ENCODE assay signal across 16 cellular contexts in genomic region chr10:25766687-25767221, GRCh38.
A peak's percentile ranks its signal among the peaks of the same experiment; 100 is the strongest.
DNase-seq lines count a peak whose midpoint lies in the region; ATAC-seq and TF ChIP-seq lines count a peak whose summit lies in the region.
"Had no signal": no experiment of that assay in that cellular context is flagged by ENCODE, and none has a peak within 500 bp of the region (broad histone marks: within the 10 kb centered on the region; RNA-seq: fewer than 3 reads in every experiment).

No MANE protein-coding gene starts in this region.

- no peaks in the 10 kb centered on the region for H4K20me1 ChIP-seq in smooth muscle cell (ENCODE audit: low read depth)

- no peak for TF ChIP-seq CTCF in WTC11 (IDR thresholded peaks at IDR 0.05)
- TF ChIP-seq CTCF in smooth muscle cell (IDR thresholded peaks at IDR 0.05; ENCODE audit: borderline replicate concordance, insufficient read depth, poor library complexity, severe bottlenecking): no peak
- TF ChIP-seq CTCF in activated CD8-positive, alpha-beta T cell treated with anti-CD3 and anti-CD28 coated beads for 36 hours (IDR thresholded peaks at IDR 0.05): no peak

- H3K27ac Mint-ChIP-seq in WTC11: peak overlapping the region; percentile 93
- H3K27ac Mint-ChIP-seq in activated CD8-positive, alpha-beta T cell treated with anti-CD3 and anti-CD28 coated beads for 36 hours: no peak overlapping the region
- H3K27ac Mint-ChIP-seq: activated naive CD4-positive, alpha-beta T cell treated with anti-CD3 and anti-CD28 coated beads, Interleukin-2, amount 10 ng/mL, durations not matched to agents 7 days and 5 days; naive thymus-derived CD4-positive, alpha-beta T cell had no signal

- H3K4me3 Mint-ChIP-seq in WTC11: peak overlapping the region; percentile 66
- H3K4me3 Mint-ChIP-seq in activated CD8-positive, alpha-beta T cell treated with anti-CD3 and anti-CD28 coated beads for 36 hours: no peak overlapping the region
- H3K4me3 Mint-ChIP-seq: activated naive CD4-positive, alpha-beta T cell treated with anti-CD3 and anti-CD28 coated beads, Interleukin-2, amount 10 ng/mL, durations not matched to agents 7 days and 5 days had no signal

- H3K4me1 ChIP-seq in iPS-18a (ENCODE audit: control insufficient read depth, low read depth, low read length) (peaks cover 32% of the 10 kb centered on the region), smooth muscle cell (ENCODE audit: low read depth) (peaks cover 13% of the 10 kb centered on the region)
- H3K4me1 ChIP-seq: lower lobe of right lung, right atrium auricular region had no signal

- H3K9ac ChIP-seq in iPS-18a (ENCODE audit: low read length) (no peak overlapping the region), smooth muscle cell (ENCODE audit: low read depth) (no peak overlapping the region)

- H3K36me3 ChIP-seq in iPS-18a (ENCODE audit: control insufficient read depth, low read depth, low read length): no peaks in the 10 kb centered on the region
- no peaks in the 10 kb centered on the region for H3K36me3 ChIP-seq in smooth muscle cell (ENCODE audit: low read depth)
- H3K36me3 ChIP-seq: lower lobe of right lung, right atrium auricular region had no signal

- H3K27me3 ChIP-seq in iPS-18a (ENCODE audit: control insufficient read depth, insufficient read depth, low read length): no peaks in the 10 kb centered on the region
- H3K27me3 ChIP-seq in smooth muscle cell (ENCODE audit: low read depth): peaks cover 9% of the 10 kb centered on the region
- H3K27me3 ChIP-seq: right atrium auricular region had no signal

- peaks cover 43% of the 10 kb centered on the region for H3K4me1 Mint-ChIP-seq in WTC11
- no peaks in the 10 kb centered on the region for H3K4me1 Mint-ChIP-seq in activated CD8-positive, alpha-beta T cell treated with anti-CD3 and anti-CD28 coated beads for 36 hours (ENCODE audit: low read depth)
- H3K4me1 Mint-ChIP-seq: activated naive CD4-positive, alpha-beta T cell treated with anti-CD3 and anti-CD28 coated beads, Interleukin-2, amount 10 ng/mL, durations not matched to agents 7 days and 5 days had no signal

- peaks cover 3% of the 10 kb centered on the region for H3K9me3 Mint-ChIP-seq in WTC11
- H3K9me3 Mint-ChIP-seq in activated CD8-positive, alpha-beta T cell treated with anti-CD3 and anti-CD28 coated beads for 36 hours: no peaks in the 10 kb centered on the region
- H3K9me3 Mint-ChIP-seq: activated naive CD4-positive, alpha-beta T cell treated with anti-CD3 and anti-CD28 coated beads, Interleukin-2, amount 10 ng/mL, durations not matched to agents 7 days and 5 days had no signal

- peak overlapping the region; percentile 60 for H2AFZ ChIP-seq in smooth muscle cell (ENCODE audit: low read depth)

- H3K27me3 Mint-ChIP-seq in WTC11 (ENCODE audit: low read depth): peaks cover 24% of the 10 kb centered on the region
- H3K27me3 Mint-ChIP-seq in activated CD8-positive, alpha-beta T cell treated with anti-CD3 and anti-CD28 coated beads for 36 hours: peaks cover 28% of the 10 kb centered on the region

- H3K4me2 ChIP-seq in smooth muscle cell: peak overlapping the region; percentile 79

- CTCF ChIA-PET in WTC11 (lab: Charles Lee): interaction anchor here (1.0 kb wide), 2 partner anchors 9 to 18 kb away, joined by 3 read pairs; no protein-coding TSS in a partner anchor
- CTCF ChIA-PET in activated CD8-positive, alpha-beta T cell treated with anti-CD3 and anti-CD28 coated beads for 36 hours (lab: Charles Lee): interaction anchor here (1.4 kb wide), 1 partner anchor 10 kb away, joined by 4 read pairs; no protein-coding TSS in a partner anchor

- H3K36me3 Mint-ChIP-seq in WTC11: peaks cover 9% of the 10 kb centered on the region
- H3K36me3 Mint-ChIP-seq in activated CD8-positive, alpha-beta T cell treated with anti-CD3 and anti-CD28 coated beads for 36 hours (ENCODE audit: low read depth): no peaks in the 10 kb centered on the region
- H3K36me3 Mint-ChIP-seq: activated naive CD4-positive, alpha-beta T cell treated with anti-CD3 and anti-CD28 coated beads, Interleukin-2, amount 10 ng/mL, durations not matched to agents 7 days and 5 days; naive thymus-derived CD4-positive, alpha-beta T cell had no signal

- peak overlapping the region; percentile 39 for H3K4me3 ChIP-seq in iPS-18a (ENCODE audit: low read length)
- H3K4me3 ChIP-seq in smooth muscle cell: peak overlapping the region; percentile 25
- H3K4me3 ChIP-seq: dorsolateral prefrontal cortex, lower lobe of right lung, right atrium auricular region had no signal

- peak; percentile 60 for DNase-seq in NCI-H146 (lab: John Stamatoyannopoulos, UW)
- DNase-seq in WTC11 (ENCODE audit: low spot score): peak; percentile 80
- no peak for DNase-seq in smooth muscle cell (lab: John Stamatoyannopoulos, UW; ENCODE audit: unreplicated experiment)
- no peak for DNase-seq in activated CD8-positive, alpha-beta T cell treated with anti-CD3 and anti-CD28 coated beads for 36 hours
- DNase-seq in caudate nucleus (lab: John Stamatoyannopoulos, UW): no peak
- DNase-seq: activated CD4-positive, alpha-beta T cell treated with anti-CD3 and anti-CD28 coated beads for 48 hours; activated naive CD4-positive, alpha-beta T cell treated with anti-CD3 and anti-CD28 coated beads, Interleukin-2, amount 10 ng/mL, durations not matched to agents 7 days and 5 days; dorsolateral prefrontal cortex; hippocampal formation; lower lobe of right lung; naive thymus-derived CD4-positive, alpha-beta T cell; NCI-H2081; Right ventricle myocardium superior had no signal

- H3K9me3 ChIP-seq in iPS-18a (ENCODE audit: control insufficient read depth, low read depth, low read length): no peaks in the 10 kb centered on the region
- H3K9me3 ChIP-seq in smooth muscle cell (replicated peaks; ENCODE audit: low read depth): no peaks in the 10 kb centered on the region
- H3K9me3 ChIP-seq: lower lobe of right lung, right atrium auricular region had no signal

- 6% methylated on average over 16 of the region's 16 CpGs for WGBS in smooth muscle cell (ENCODE audit: low lambda C conversion rate)

- no peaks in the 10 kb centered on the region for H3F3A ChIP-seq in smooth muscle cell (ENCODE audit: low read depth)

- intact Hi-C loops in activated CD8-positive, alpha-beta T cell treated with anti-CD3 and anti-CD28 coated beads for 36 hours (cut with micrococcal nuclease): no loop called here

- ATAC-seq in WTC11: peak; percentile 89
- ATAC-seq in activated CD8-positive, alpha-beta T cell treated with anti-CD3 and anti-CD28 coated beads for 36 hours: no peak
- no peak for ATAC-seq in GM18870 (IDR thresholded peaks at IDR 0.05; ENCODE audit: unreplicated experiment)
- ATAC-seq: lower lobe of right lung; naive thymus-derived CD4-positive, alpha-beta T cell had no signal

- no peaks in the 10 kb centered on the region for H3K79me2 ChIP-seq in smooth muscle cell (ENCODE audit: low read depth)

- POLR2A ChIA-PET in WTC11 (lab: Charles Lee): no interaction called here
- POLR2A ChIA-PET in activated CD8-positive, alpha-beta T cell treated with anti-CD3 and anti-CD28 coated beads for 36 hours (lab: Charles Lee): no interaction called here

- H3K27ac ChIP-seq in iPS-18a (ENCODE audit: low read length) (peak overlapping the region; percentile 55), smooth muscle cell (ENCODE audit: low read depth) (no peak overlapping the region), caudate nucleus (ENCODE audit: low read depth, low read length) (no peak overlapping the region)
- H3K27ac ChIP-seq: dorsolateral prefrontal cortex, lower lobe of right lung, right atrium auricular region had no signal

TF ChIP-seq in WTC11, 78 proteins besides CTCF, POLR2A, EP300 and RAD21 (continues in another document):
- TF ChIP-seq RELA (CRISPR knock-in tag; IDR thresholded peaks at IDR 0.05; ENCODE audit: borderline replicate concordance) (no peak), ZNF423 (CRISPR knock-in tag; IDR thresholded peaks at IDR 0.05) (peak; percentile 54; the same call in 1 of the 2 replicates), ZBTB43 (CRISPR knock-in tag; IDR thresholded peaks at IDR 0.05) (0 out of 2 replicates have a peak, but pooled peaks have one; percentile 38), FOXP4 (CRISPR knock-in tag; IDR thresholded peaks at IDR 0.05) (peak; percentile 90; the same call in 1 of the 2 replicates), USF1 (CRISPR knock-in tag; IDR thresholded peaks at IDR 0.05) (no peak), ZNF263 (CRISPR knock-in tag; IDR thresholded peaks at IDR 0.05; ENCODE audit: low read depth) (no peak), FOXK1 (CRISPR knock-in tag; IDR thresholded peaks at IDR 0.05) (peak; percentile 25; the same call in 1 of the 2 replicates)

Comparison
In these comparisons a context has a peak if more than half of its experiments do, and no peak if none do; other contexts are left out.
1. DNase-seq: peak in NCI-H146 (single experiment) and WTC11 (single experiment); none in smooth muscle cell (single experiment), activated CD8-positive, alpha-beta T cell treated with anti-CD3 and anti-CD28 coated beads for 36 hours (single experiment) and caudate nucleus (0 of 61).